Comparison of ENCODE assay signal across 12 cellular contexts in the genomic region with DNA sequence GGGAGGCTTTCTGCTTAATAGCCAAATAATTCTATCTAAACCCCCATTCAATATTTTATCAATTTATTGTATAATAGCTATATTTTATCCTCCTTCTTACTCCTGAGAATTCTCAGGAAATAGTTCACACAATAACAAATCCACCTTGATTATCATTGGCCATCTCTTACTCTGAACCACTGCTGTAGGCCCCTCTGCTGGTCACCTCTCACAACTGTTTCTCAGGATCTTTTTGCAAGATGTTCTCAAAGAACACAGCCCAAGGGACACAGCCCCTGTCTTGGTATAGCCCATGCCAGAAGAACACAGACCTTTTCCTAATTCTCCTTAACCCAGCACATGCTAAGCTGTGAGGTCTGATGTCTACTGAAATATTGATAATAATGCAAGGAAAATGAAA.
A peak's percentile ranks its signal among the peaks of the same experiment; 100 is the strongest.
DNase-seq lines count a peak whose midpoint lies in the region; ATAC-seq and TF ChIP-seq lines count a peak whose summit lies in the region.
"Had no signal": no experiment of that assay in that cellular context is flagged by ENCODE, and none has a peak within 500 bp of the region (broad histone marks: within the 10 kb centered on the region; RNA-seq: fewer than 3 reads in every experiment).

No MANE protein-coding gene starts in this region.

- ATAC-seq in mucosa of descending colon (peak; percentile 30), GM18517 (IDR thresholded peaks at IDR 0.05; ENCODE audit: unreplicated experiment) (no peak)
- ATAC-seq: psoas muscle had no signal

- intact Hi-C loops in mucosa of descending colon (cut with DNase I, micrococcal nuclease) (loop anchor here (2.0 to 5.0 kb wide), 3 partner anchors 284 to 552 kb away; no protein-coding TSS in a partner anchor), stomach (cut with DNase I; ENCODE audit: low total_unique reads) (no loop called here)

- H3K9me3 ChIP-seq in mucosa of descending colon = no peaks in the 10 kb centered on the region
- H3K9me3 ChIP-seq in stomach = no peaks in the 10 kb centered on the region
- H3K9me3 ChIP-seq: adrenal gland, psoas muscle, vagina had no signal

- H3K36me3 ChIP-seq in mucosa of descending colon (ENCODE audit: low read depth) = no peaks in the 10 kb centered on the region
- H3K36me3 ChIP-seq in stomach = no peaks in the 10 kb centered on the region
- H3K36me3 ChIP-seq: adrenal gland, vagina had no signal

- TF ChIP-seq EP300 in stomach (IDR thresholded peaks at IDR 0.05) = no peak

- H3K4me3 ChIP-seq in mucosa of descending colon = no peak overlapping the region
- no peak overlapping the region for H3K4me3 ChIP-seq in stomach
- H3K4me3 ChIP-seq: adrenal gland, psoas muscle, vagina had no signal

- no peaks in the 10 kb centered on the region for H3K4me1 ChIP-seq in mucosa of descending colon (ENCODE audit: low read depth)
- H3K4me1 ChIP-seq in stomach = peaks cover 0 to 19% (median 12%) of the 10 kb centered on the region in 4 donors
- H3K4me1 ChIP-seq: adrenal gland, psoas muscle, vagina had no signal

- DNase-seq in ELR (ENCODE audit: low read depth) (peak; percentile 42), NCI-H1105 treated with DMSO at 0.1 percent for 48 hours (lab: John Stamatoyannopoulos, UW) (peak; percentile 28), astrocyte of the hippocampus (ENCODE audit: low read depth, low spot score) (peak; percentile 33), mucosa of descending colon (no peak), germinal center (ENCODE audit: low spot score) (no peak), stomach (no peak)
- DNase-seq: activated CD4-positive, alpha-beta T cell treated with anti-CD3 and anti-CD28 coated beads, Interleukin-2, amount 50 U/mL, for 48 hours; adrenal gland; NCI-H146; psoas muscle had no signal

- no peak for TF ChIP-seq POLR2A in stomach (IDR thresholded peaks at IDR 0.05)

- no peak for TF ChIP-seq CTCF in mucosa of descending colon (IDR thresholded peaks at IDR 0.05)
- TF ChIP-seq CTCF in stomach (IDR thresholded peaks at IDR 0.05) = no peak

- H3K27ac ChIP-seq in stomach = no peak overlapping the region
- H3K27ac ChIP-seq: psoas muscle, vagina had no signal

- no peaks in the 10 kb centered on the region for H3K27me3 ChIP-seq in stomach
- H3K27me3 ChIP-seq: adrenal gland, vagina had no signal

Comparison
In these comparisons a context has a peak if more than half of its experiments do, and no peak if none do; other contexts are left out.
1. DNase-seq: peak in ELR (single experiment), NCI-H1105 treated with DMSO at 0.1 percent for 48 hours (single experiment) and astrocyte of the hippocampus (single experiment); none in mucosa of descending colon (0 of 3), germinal center (single experiment) and stomach (single experiment).